ENCODE assay signal across 25 cellular contexts in genomic region chr16:12781777-12782176, GRCh38. TPM values are rescaled to one million over a fixed set of nuclear protein-coding genes. Genes with fewer than 3 reads are reported as not detected.
DNase-seq lines count a peak whose midpoint lies in the region; ATAC-seq and TF ChIP-seq lines count a peak whose summit lies in the region.
"Had no signal": no experiment of that assay in that cellular context is flagged by ENCODE, and none has a peak within 500 bp of the region (broad histone marks: within the 10 kb centered on the region; RNA-seq: fewer than 3 reads in every experiment).

No MANE protein-coding gene starts in this region.

- H3K27ac Mint-ChIP-seq in activated CD8-positive, alpha-beta memory T cell treated with anti-CD3 and anti-CD28 coated beads, Interleukin-2, amount 10 ng/mL, durations not matched to agents 7 days and 5 days: peak overlapping the region; percentile 64
- peak overlapping the region in 1 of 2 donors; percentile 22 for H3K27ac Mint-ChIP-seq in activated naive CD4-positive, alpha-beta T cell treated with anti-CD3 and anti-CD28 coated beads, Interleukin-2, amount 50 U/mL, for 72 hours
- H3K27ac Mint-ChIP-seq in T-cell: no peak overlapping the region
- H3K27ac Mint-ChIP-seq: activated naive CD8-positive, alpha-beta T cell; B cell; stimulated activated naive B cell treated with anti-CD40 and anti-IgM and Interleukin-4, amounts not matched to agents 10 μg/mL and 1 μg/mL and 100 μg/mL, for 72 hours had no signal

- H3K27me3 Mint-ChIP-seq in activated CD8-positive, alpha-beta memory T cell treated with anti-CD3 and anti-CD28 coated beads, Interleukin-2, amount 10 ng/mL, durations not matched to agents 7 days and 5 days: no peaks in the 10 kb centered on the region
- no peaks in the 10 kb centered on the region for H3K27me3 Mint-ChIP-seq in T-cell
- H3K27me3 Mint-ChIP-seq: activated naive CD8-positive, alpha-beta T cell; B cell; stimulated activated naive B cell treated with anti-CD40 and anti-IgM and Interleukin-4, amounts not matched to agents 10 μg/mL and 1 μg/mL and 100 μg/mL, for 72 hours had no signal

- no peaks in the 10 kb centered on the region for H3K9me3 ChIP-seq in SK-N-SH
- H3K9me3 ChIP-seq: gastrocnemius medialis, uterus had no signal

- peak; percentile 64 for DNase-seq in activated CD8-positive, alpha-beta memory T cell treated with anti-CD3 and anti-CD28 coated beads, Interleukin-2, amount 10 ng/mL, durations not matched to agents 7 days and 5 days
- no peak for DNase-seq in activated CD8-positive, alpha-beta memory T cell treated with anti-CD3 and anti-CD28 coated beads for 24 hours
- DNase-seq in stimulated activated naive CD4-positive, alpha-beta T cell treated with Interleukin-2 at 50 U/mL for 16 hours (lab: John Stamatoyannopoulos, UW): peak; percentile 40
- no peak for DNase-seq in stimulated activated naive CD4-positive, alpha-beta T cell (lab: John Stamatoyannopoulos, UW)
- no peak for DNase-seq in activated naive CD4-positive, alpha-beta T cell treated with anti-CD3 and anti-CD28 coated beads, Interleukin-2, amount 50 U/mL, for 72 hours (ENCODE audit: low spot score in 2 of 2)
- DNase-seq in T-cell: no peak
- no peak for DNase-seq in 8988T
- DNase-seq in SK-N-SH: no peak
- DNase-seq: ACHN; activated CD8-positive, alpha-beta memory T cell treated with anti-CD3 and anti-CD28 coated beads, Interleukin-2, amount 50 U/mL, for 48 hours; DMS 273 treated with DMSO at 0.1 percent for 48 hours; gastrocnemius medialis; Kasumi-1; NCI-H1417; NCI-H2029; NCI-H2227 treated with DMSO at 0.1 percent for 48 hours; NCI-H526; stimulated activated naive B cell treated with anti-CD40 and anti-IgM and Interleukin-4, amounts not matched to agents 10 μg/mL and 1 μg/mL and 100 μg/mL, for 72 hours; uterus had no signal

- H3K9ac ChIP-seq in SK-N-SH: no peak overlapping the region

- no peak overlapping the region for H2AFZ ChIP-seq in SK-N-SH (ENCODE audit: low read depth)

- H3K79me2 ChIP-seq in SK-N-SH (ENCODE audit: insufficient read depth): peaks cover 60% of the 10 kb centered on the region

- no peaks in the 10 kb centered on the region for H4K20me1 ChIP-seq in SK-N-SH (ENCODE audit: insufficient read depth)

- no peaks in the 10 kb centered on the region for H3K9me2 ChIP-seq in SK-N-SH

- no peak overlapping the region for H3K4me3 Mint-ChIP-seq in activated CD8-positive, alpha-beta memory T cell treated with anti-CD3 and anti-CD28 coated beads, Interleukin-2, amount 10 ng/mL, durations not matched to agents 7 days and 5 days
- peak overlapping the region in 1 of 3 donors; percentile 21 for H3K4me3 Mint-ChIP-seq in T-cell
- H3K4me3 Mint-ChIP-seq: activated naive CD8-positive, alpha-beta T cell; B cell; stimulated activated naive B cell treated with anti-CD40 and anti-IgM and Interleukin-4, amounts not matched to agents 10 μg/mL and 1 μg/mL and 100 μg/mL, for 72 hours had no signal

- H3K4me1 Mint-ChIP-seq in activated CD8-positive, alpha-beta memory T cell treated with anti-CD3 and anti-CD28 coated beads, Interleukin-2, amount 10 ng/mL, durations not matched to agents 7 days and 5 days: peaks cover 10% of the 10 kb centered on the region
- H3K4me1 Mint-ChIP-seq in T-cell: peaks cover 0 to 7% (median 6%) of the 10 kb centered on the region in 3 donors
- H3K4me1 Mint-ChIP-seq: B cell; stimulated activated naive B cell treated with anti-CD40 and anti-IgM and Interleukin-4, amounts not matched to agents 10 μg/mL and 1 μg/mL and 100 μg/mL, for 72 hours had no signal

- no peak for TF ChIP-seq EP300 in SK-N-SH (IDR thresholded peaks at IDR 0.05; ENCODE audit: borderline replicate concordance in 1 of 2, low read depth in 1 of 2, low read length in 1 of 2)

- POLR2A ChIA-PET in T-cell (lab: Charles Lee): no interaction called here
- POLR2A ChIA-PET in SK-N-SH (lab: Yijun Ruan, JAX): no interaction called here

- WGBS in SK-N-SH (ENCODE audit: low lambda C conversion rate): 97% methylated on average over 8 of the region's 8 CpGs

- no peaks in the 10 kb centered on the region for H3K27me3 ChIP-seq in SK-N-SH (ENCODE audit: insufficient read depth)
- H3K27me3 ChIP-seq: gastrocnemius medialis, right atrium auricular region, uterus had no signal

- CTCF ChIA-PET in activated CD8-positive, alpha-beta memory T cell treated with anti-CD3 and anti-CD28 coated beads, Interleukin-2, amount 10 ng/mL, durations not matched to agents 7 days and 5 days (lab: Charles Lee): interaction anchor here (1.1 to 1.2 kb wide), 2 partner anchors 14 to 37 kb away, joined by 3 read pairs; no protein-coding TSS in a partner anchor
- CTCF ChIA-PET in T-cell (lab: Charles Lee) (interaction anchor here in 1 of 2 donors (0.6 kb wide), 1 partner anchor 1817 kb away, joined by 3 read pairs; no protein-coding TSS in a partner anchor), SK-N-SH (lab: Yijun Ruan, JAX) (interaction anchor here (0.9 kb wide), 1 partner anchor 9 kb away, joined by 4 read pairs; no protein-coding TSS in a partner anchor)

- no peak for TF ChIP-seq CTCF in SK-N-SH (IDR thresholded peaks at IDR 0.05)

- no peaks in the 10 kb centered on the region for H3F3A ChIP-seq in SK-N-SH (replicated peaks; ENCODE audit: insufficient read depth)

- no peak for TF ChIP-seq RAD21 in SK-N-SH (IDR thresholded peaks at IDR 0.05; ENCODE audit: low read length)

- peaks cover 59% of the 10 kb centered on the region for H3K36me3 Mint-ChIP-seq in activated CD8-positive, alpha-beta memory T cell treated with anti-CD3 and anti-CD28 coated beads, Interleukin-2, amount 10 ng/mL, durations not matched to agents 7 days and 5 days
- H3K36me3 Mint-ChIP-seq in activated naive CD4-positive, alpha-beta T cell treated with anti-CD3 and anti-CD28 coated beads, Interleukin-2, amount 50 U/mL, for 72 hours: peaks cover 15 to 23% of the 10 kb centered on the region in 2 donors
- peaks cover 32% of the 10 kb centered on the region for H3K36me3 Mint-ChIP-seq in T-cell

- H3K27ac ChIP-seq in SK-N-SH (ENCODE audit: low read depth in 2 of 2, low read length in 1 of 2): no peak overlapping the region
- H3K27ac ChIP-seq: gastrocnemius medialis, right atrium auricular region, uterus had no signal

- peak; percentile 63 for ATAC-seq in activated CD8-positive, alpha-beta memory T cell treated with anti-CD3 and anti-CD28 coated beads, Interleukin-2, amount 10 ng/mL, durations not matched to agents 7 days and 5 days
- peak; percentile 63 to 82 for ATAC-seq in activated naive CD4-positive, alpha-beta T cell treated with anti-CD3 and anti-CD28 coated beads, Interleukin-2, amount 50 U/mL, for 72 hours
- no peak for ATAC-seq in T-cell (replicated peaks in 1 of 4)
- ATAC-seq: activated CD4-positive, CD25-positive, alpha-beta regulatory T cell treated with anti-CD3 and anti-CD28 coated beads, Interleukin-2, amount 50 U/mL, for 24 hours; gastrocnemius medialis; HCT116; stimulated activated naive B cell treated with anti-CD40 and anti-IgM and Interleukin-4, amounts not matched to agents 10 μg/mL and 1 μg/mL and 100 μg/mL, for 72 hours had no signal

- H3K4me2 ChIP-seq in SK-N-SH: no peak overlapping the region
- H3K4me2 ChIP-seq: smooth muscle cell had no signal

- peaks cover 3% of the 10 kb centered on the region for H3K9me3 Mint-ChIP-seq in activated CD8-positive, alpha-beta memory T cell treated with anti-CD3 and anti-CD28 coated beads, Interleukin-2, amount 10 ng/mL, durations not matched to agents 7 days and 5 days (ENCODE audit: low read depth)
- H3K9me3 Mint-ChIP-seq in activated naive CD4-positive, alpha-beta T cell treated with anti-CD3 and anti-CD28 coated beads, Interleukin-2, amount 50 U/mL, for 72 hours: peaks cover 0 to 6% of the 10 kb centered on the region in 2 donors
- H3K9me3 Mint-ChIP-seq in T-cell: peaks cover 0 to 8% (median 3%) of the 10 kb centered on the region in 3 donors

- no peak overlapping the region for H3K4me3 ChIP-seq in SK-N-SH (ENCODE audit: low read depth in 2 of 2, low read length in 1 of 2)
- H3K4me3 ChIP-seq: gastrocnemius medialis, right atrium auricular region, smooth muscle cell, uterus had no signal

- H3K4me1 ChIP-seq in SK-N-SH (ENCODE audit: control insufficient read depth in 1 of 2, insufficient read depth in 2 of 2, low read depth in 1 of 2, low read length in 1 of 2): no peaks in the 10 kb centered on the region; a peak in 1 of 4 replicates
- H3K4me1 ChIP-seq: gastrocnemius medialis, right atrium auricular region, uterus had no signal

- H3K36me3 ChIP-seq in SK-N-SH (replicated peaks in 1 of 2; ENCODE audit: control insufficient read depth in 1 of 2, insufficient read depth in 2 of 2, low read length in 1 of 2): peaks cover 4 to 32% of the 10 kb centered on the region in 2 experiments
- H3K36me3 ChIP-seq: uterus had no signal

TF ChIP-seq in SK-N-SH, 30 proteins besides CTCF, POLR2A, EP300 and RAD21 (continues in another document):
- no peak for TF ChIP-seq PBX3 (IDR thresholded peaks at IDR 0.05)
- TF ChIP-seq JUND (IDR thresholded peaks at IDR 0.05): no peak
- TF ChIP-seq EZH2phosphoT487 (IDR thresholded peaks at IDR 0.05; ENCODE audit: borderline replicate concordance, low read depth): no peak
- no peak for TF ChIP-seq NRF1 (IDR thresholded peaks at IDR 0.05; ENCODE audit: low read depth, low read length)

RNA-seq across cellular contexts. Expression of gene CPPED1, which starts 21.9 kb away (rescaled TPM):
- total RNA-seq in activated CD8-positive, alpha-beta memory T cell treated with anti-CD3 and anti-CD28 coated beads, Interleukin-2, amount 10 ng/mL, durations not matched to agents 7 days and 5 days: 10 to 100 TPM; 20.5 to 21.5 TPM
- 10 to 100 TPM; 11.6 to 16.4 TPM for total RNA-seq in activated naive CD4-positive, alpha-beta T cell treated with anti-CD3 and anti-CD28 coated beads, Interleukin-2, amount 50 U/mL, for 72 hours
- total RNA-seq in T-cell: 1 to 10 TPM; 2.9 to 9.2 (median 7.5) TPM
- polyA plus RNA-seq in SK-N-SH (2012; rRNA removed): 11.9 and 13.9 TPM in 2 replicates
- polyA plus RNA-seq in SK-N-SH (2012; cell fraction: cytosol; rRNA removed): 14.9 and 15.0 TPM in 2 replicates
- 9.7 and 11.9 TPM in 2 replicates for polyA plus RNA-seq in SK-N-SH (2012; cell fraction: nucleus; rRNA removed)

Comparison
In these comparisons a context has a peak if more than half of its experiments do, and no peak if none do; other contexts are left out.
1. DNase-seq: peak in activated CD8-positive, alpha-beta memory T cell treated with anti-CD3 and anti-CD28 coated beads, Interleukin-2, amount 10 ng/mL, durations not matched to agents 7 days and 5 days (single experiment) and stimulated activated naive CD4-positive, alpha-beta T cell treated with Interleukin-2 at 50 U/mL for 16 hours (single experiment); none in activated CD8-positive, alpha-beta memory T cell treated with anti-CD3 and anti-CD28 coated beads for 24 hours (single experiment), stimulated activated naive CD4-positive, alpha-beta T cell (0 of 6), activated naive CD4-positive, alpha-beta T cell treated with anti-CD3 and anti-CD28 coated beads, Interleukin-2, amount 50 U/mL, for 72 hours (0 of 2), T-cell (0 of 34), 8988T (single experiment) and SK-N-SH (single experiment).
2. ATAC-seq: peak in activated CD8-positive, alpha-beta memory T cell treated with anti-CD3 and anti-CD28 coated beads, Interleukin-2, amount 10 ng/mL, durations not matched to agents 7 days and 5 days (single experiment) and activated naive CD4-positive, alpha-beta T cell treated with anti-CD3 and anti-CD28 coated beads, Interleukin-2, amount 50 U/mL, for 72 hours (2 of 2); none in T-cell (0 of 4).